Comparison of ENCODE assay signal across 22 cellular contexts in genomic region chr19:23547816-23548430, GRCh38.
"Had no signal": no experiment of that assay in that cellular context is flagged by ENCODE, and none has a peak within 500 bp of the region (broad histone marks: within the 10 kb centered on the region; RNA-seq: fewer than 3 reads in every experiment).

No MANE protein-coding gene starts in this region.

- H3K27ac Mint-ChIP-seq: activated CD4-positive, alpha-beta memory T cell treated with anti-CD3 and anti-CD28 coated beads for 36 hours; activated naive CD4-positive, alpha-beta T cell treated with anti-CD3 and anti-CD28 coated beads, Interleukin-2, amount 50 U/mL, for 72 hours; activated T-helper 1 cell treated with anti-CD3 and anti-CD28 coated beads, Interleukin-12 subunit alpha, Interleukin-12 subunit beta, Interleukin-2, Interleukin-4 antibody, amounts not matched to agents 30 ng/mL and 10 ng/mL and 1 ng/mL, durations not matched to agents 14 hours and 24 hours and 36 hours; dendritic cell treated with granulocyte-macrophage colony-stimulating factor and Interleukin-4, amounts not matched to agents 40 ng/mL and 50 ng/mL, for 4 days; natural killer cell treated with Interleukin-12 subunit alpha and Interleukin-12 subunit beta and Interleukin-15 and Interleukin-18, amount 100 ng/mL, for 72 hours; stimulated activated naive CD8-positive, alpha-beta T cell treated with anti-CD3 and anti-CD28 coated beads, Interleukin-15, amount 100 ng/mL, for 72 hours had no signal

- H3K4me3 Mint-ChIP-seq: activated CD4-positive, alpha-beta memory T cell treated with anti-CD3 and anti-CD28 coated beads for 36 hours; activated T-helper 1 cell treated with anti-CD3 and anti-CD28 coated beads, Interleukin-12 subunit alpha, Interleukin-12 subunit beta, Interleukin-2, Interleukin-4 antibody, amounts not matched to agents 30 ng/mL and 10 ng/mL and 1 ng/mL, durations not matched to agents 14 hours and 24 hours and 36 hours; dendritic cell treated with granulocyte-macrophage colony-stimulating factor and Interleukin-4, amounts not matched to agents 40 ng/mL and 50 ng/mL, for 4 days; natural killer cell treated with Interleukin-12 subunit alpha and Interleukin-12 subunit beta and Interleukin-15 and Interleukin-18, amount 100 ng/mL, for 72 hours; stimulated activated naive CD8-positive, alpha-beta T cell treated with anti-CD3 and anti-CD28 coated beads, Interleukin-15, amount 100 ng/mL, for 72 hours had no signal

- ATAC-seq: activated naive CD4-positive, alpha-beta T cell treated with anti-CD3 and anti-CD28 coated beads, Interleukin-2, amount 50 U/mL, for 72 hours; left cardiac atrium; lower lobe of right lung; natural killer cell treated with Interleukin-12 subunit alpha and Interleukin-12 subunit beta and Interleukin-15 and Interleukin-18, amount 100 ng/mL, for 72 hours; sciatic nerve; stimulated activated naive CD8-positive, alpha-beta T cell treated with anti-CD3 and anti-CD28 coated beads, Interleukin-15, amount 100 ng/mL, for 72 hours had no signal

- H3K36me3 Mint-ChIP-seq: activated CD4-positive, alpha-beta memory T cell treated with anti-CD3 and anti-CD28 coated beads for 36 hours had no signal

- H3K4me2 ChIP-seq: smooth muscle cell had no signal

- H3K4me1 Mint-ChIP-seq: stimulated activated naive CD8-positive, alpha-beta T cell treated with anti-CD3 and anti-CD28 coated beads, Interleukin-15, amount 100 ng/mL, for 72 hours had no signal

- H3K4me3 ChIP-seq: adrenal gland, esophagus squamous epithelium, lower lobe of right lung, smooth muscle cell, suprapubic skin, transverse colon, uterus had no signal

- H3K9me3 Mint-ChIP-seq: activated CD4-positive, alpha-beta memory T cell treated with anti-CD3 and anti-CD28 coated beads for 36 hours had no signal

- DNase-seq: activated CD4-positive, alpha-beta memory T cell treated with anti-CD3 and anti-CD28 coated beads for 36 hours; activated gamma-delta T cell treated with Interleukin-2 at 50 U/mL for 16 hours; activated T-cell treated with anti-CD3 and anti-CD28 coated beads for 4 hours; adrenal gland; effector CD8-positive, alpha-beta T cell; esophagus squamous epithelium; left cardiac atrium; lower lobe of right lung; stimulated activated CD4-positive, alpha-beta T cell treated with anti-CD3 and anti-CD28 coated beads, Interleukin-4, amount 100 ng/mL, for 1 hour; stimulated activated naive CD8-positive, alpha-beta T cell treated with anti-CD3 and anti-CD28 coated beads, Interleukin-15, amount 100 ng/mL, for 72 hours; transverse colon; uterus had no signal

- H3K27me3 Mint-ChIP-seq: activated CD4-positive, alpha-beta memory T cell treated with anti-CD3 and anti-CD28 coated beads for 36 hours; dendritic cell treated with granulocyte-macrophage colony-stimulating factor and Interleukin-4, amounts not matched to agents 40 ng/mL and 50 ng/mL, for 4 days; natural killer cell treated with Interleukin-12 subunit alpha and Interleukin-12 subunit beta and Interleukin-15 and Interleukin-18, amount 100 ng/mL, for 72 hours; stimulated activated naive CD8-positive, alpha-beta T cell treated with anti-CD3 and anti-CD28 coated beads, Interleukin-15, amount 100 ng/mL, for 72 hours had no signal

- FAIRE-seq: astrocyte, TTC549 had no signal

- H3K27me3 ChIP-seq: adrenal gland, esophagus squamous epithelium, neutrophil, suprapubic skin, transverse colon, uterus had no signal

- H3K9me3 ChIP-seq: adrenal gland, lower lobe of right lung, suprapubic skin, transverse colon, uterus had no signal

- H3K27ac ChIP-seq: adrenal gland, esophagus squamous epithelium, lower lobe of right lung, neutrophil, suprapubic skin, transverse colon, uterus had no signal

- H3K4me1 ChIP-seq: adrenal gland, lower lobe of right lung, suprapubic skin, transverse colon, uterus had no signal

- H3K36me3 ChIP-seq: adrenal gland, esophagus squamous epithelium, lower lobe of right lung, neutrophil, suprapubic skin, transverse colon, uterus had no signal
